ENCODE assay signal across 25 cellular contexts in genomic region chr2:220684099-220684498, GRCh38.
DNase-seq lines count a peak whose midpoint lies in the region; TF ChIP-seq lines count a peak whose summit lies in the region.
"Had no signal": no experiment of that assay in that cellular context is flagged by ENCODE, and none has a peak within 500 bp of the region (broad histone marks: within the 10 kb centered on the region; RNA-seq: fewer than 3 reads in every experiment).

No MANE protein-coding gene starts in this region.

- H3F3A ChIP-seq in neural progenitor cell (ENCODE audit: low read depth): no peaks in the 10 kb centered on the region

- no peaks in the 10 kb centered on the region for H3K36me3 ChIP-seq in neural progenitor cell
- H3K36me3 ChIP-seq in H7 (replicated peaks; ENCODE audit: control insufficient read depth, insufficient read depth, low read length): no peaks in the 10 kb centered on the region
- no peaks in the 10 kb centered on the region for H3K36me3 ChIP-seq in osteoblast (ENCODE audit: insufficient read depth, low read length)
- H3K36me3 ChIP-seq: BE2C, BLaER1 had no signal

- no peak overlapping the region for H3K4me3 Mint-ChIP-seq in neural progenitor cell
- H3K4me3 Mint-ChIP-seq: CD14-positive monocyte; CD4-positive, alpha-beta memory T cell; CD4-positive, CD25-positive, alpha-beta regulatory T cell; CD8-positive, alpha-beta memory T cell had no signal

- H3K27me3 Mint-ChIP-seq in neural progenitor cell (ENCODE audit: insufficient read depth, low read depth): peaks cover 2% of the 10 kb centered on the region
- H3K27me3 Mint-ChIP-seq: CD4-positive, CD25-positive, alpha-beta regulatory T cell had no signal

- no peak overlapping the region for H3K9ac ChIP-seq in neural progenitor cell
- H3K9ac ChIP-seq: BLaER1 had no signal

- no peaks in the 10 kb centered on the region for H3K27me3 ChIP-seq in neural progenitor cell
- no peaks in the 10 kb centered on the region for H3K27me3 ChIP-seq in H7 (ENCODE audit: control insufficient read depth, insufficient read depth, low read length)
- no peaks in the 10 kb centered on the region for H3K27me3 ChIP-seq in osteoblast (ENCODE audit: insufficient read depth, low read length)
- H3K27me3 ChIP-seq: BE2C, BLaER1 had no signal

- H3K4me1 ChIP-seq in neural progenitor cell (no peaks in the 10 kb centered on the region), osteoblast (ENCODE audit: insufficient read depth, low read length) (no peaks in the 10 kb centered on the region)
- H3K4me1 ChIP-seq: BE2C, BLaER1 had no signal

- H2AFZ ChIP-seq in neural progenitor cell (replicated peaks): no peak overlapping the region
- H2AFZ ChIP-seq in osteoblast (ENCODE audit: low read length): no peak overlapping the region

- TF ChIP-seq CTCF in neural progenitor cell (IDR thresholded peaks at IDR 0.05) (no peak), osteoblast (IDR thresholded peaks at IDR 0.05; ENCODE audit: extremely low read depth, low read depth, low read length) (no peak)

- H3K27ac ChIP-seq in neural progenitor cell (no peak overlapping the region), osteoblast (ENCODE audit: low read depth, low read length) (no peak overlapping the region)
- H3K27ac ChIP-seq: BLaER1 had no signal

- H3K4me2 ChIP-seq in neural progenitor cell (no peak overlapping the region), osteoblast (ENCODE audit: insufficient read depth, low read length) (no peak overlapping the region)
- H3K4me2 ChIP-seq: BLaER1 had no signal

- H3K9me3 ChIP-seq in neural progenitor cell (ENCODE audit: low read depth): no peaks in the 10 kb centered on the region
- H3K9me3 ChIP-seq in osteoblast (ENCODE audit: low read depth, low read length): no peaks in the 10 kb centered on the region
- H3K9me3 ChIP-seq: BE2C, BLaER1 had no signal

- H3K27ac Mint-ChIP-seq in neural progenitor cell: peak overlapping the region; percentile 24
- H3K27ac Mint-ChIP-seq: CD14-positive monocyte; CD4-positive, alpha-beta memory T cell; CD4-positive, CD25-positive, alpha-beta regulatory T cell had no signal

- H3K79me2 ChIP-seq in neural progenitor cell (ENCODE audit: low read depth): no peaks in the 10 kb centered on the region
- no peaks in the 10 kb centered on the region for H3K79me2 ChIP-seq in osteoblast (ENCODE audit: insufficient read depth, low read length)

- DNase-seq in NAMALWA (ENCODE audit: low spot score): peak; percentile 66
- DNase-seq in NCI-H526 treated with DMSO at 0.1 percent for 48 hours (lab: John Stamatoyannopoulos, UW): peak; percentile 61
- peak; percentile 9 for DNase-seq in germinal center (ENCODE audit: low spot score)
- DNase-seq in neural progenitor cell (ENCODE audit: low spot score): no peak
- no peak for DNase-seq in H7
- no peak for DNase-seq in H4 (ENCODE audit: low spot score)
- DNase-seq in osteoblast (ENCODE audit: insufficient read length, low spot score, missing footprints): no peak
- no peak for DNase-seq in kidney tubule cell (ENCODE audit: low spot score)
- DNase-seq: 8988T; ACHN; BE2C; C1 segment of cervical spinal cord; CD4-positive, alpha-beta memory T cell; CD4-positive, CD25-positive, alpha-beta regulatory T cell; CD8-positive, alpha-beta memory T cell; COR-L47; DMS 273 treated with DMSO at 0.1 percent for 48 hours; DMS153; DMS53; DMS79; DND-41; EL; GDM1 had no signal

- peaks cover 8% of the 10 kb centered on the region for H3K4me1 Mint-ChIP-seq in neural progenitor cell
- H3K4me1 Mint-ChIP-seq: CD14-positive monocyte; CD4-positive, alpha-beta memory T cell; CD4-positive, CD25-positive, alpha-beta regulatory T cell; CD8-positive, alpha-beta memory T cell had no signal

- no peaks in the 10 kb centered on the region for H3K36me3 Mint-ChIP-seq in neural progenitor cell
- H3K36me3 Mint-ChIP-seq: CD14-positive monocyte; CD4-positive, alpha-beta memory T cell; CD4-positive, CD25-positive, alpha-beta regulatory T cell; CD8-positive, alpha-beta memory T cell had no signal

- H3K4me3 ChIP-seq in neural progenitor cell (no peak overlapping the region), H7 (ENCODE audit: insufficient read depth, low read depth, low read length) (no peak overlapping the region), osteoblast (ENCODE audit: insufficient read depth, low read length) (no peak overlapping the region)
- H3K4me3 ChIP-seq: BLaER1 had no signal

- H4K20me1 ChIP-seq in neural progenitor cell (ENCODE audit: low read depth) (no peaks in the 10 kb centered on the region), osteoblast (ENCODE audit: insufficient read depth, low read length) (no peaks in the 10 kb centered on the region)
- H4K20me1 ChIP-seq: BLaER1 had no signal

- no peaks in the 10 kb centered on the region for H3K9me3 Mint-ChIP-seq in neural progenitor cell
- H3K9me3 Mint-ChIP-seq: CD14-positive monocyte; CD4-positive, alpha-beta memory T cell; CD8-positive, alpha-beta memory T cell had no signal

Comparison
In these comparisons a context has a peak if more than half of its experiments do, and no peak if none do; other contexts are left out.
1. DNase-seq: peak in NAMALWA (single experiment), NCI-H526 treated with DMSO at 0.1 percent for 48 hours (single experiment) and germinal center (single experiment); none in neural progenitor cell (single experiment), H7 (single experiment), H4 (single experiment), osteoblast (single experiment) and kidney tubule cell (single experiment).